6 cellular contexts compared by ENCODE assay signal in genomic region chr7:23758839-23759238, GRCh38. TPM values are rescaled to one million over a fixed set of nuclear protein-coding genes. Genes with fewer than 3 reads are reported as not detected.
"Had no signal": no experiment of that assay in that cellular context is flagged by ENCODE, and none has a peak within 500 bp of the region (broad histone marks: within the 10 kb centered on the region; RNA-seq: fewer than 3 reads in every experiment).

No MANE protein-coding gene starts in this region.

RNA-seq across cellular contexts. Expression of gene STK31, which starts 48.8 kb away (rescaled TPM):
- total RNA-seq: activated CD4-positive, alpha-beta memory T cell treated with anti-CD3 and anti-CD28 coated beads for 36 hours; activated CD4-positive, alpha-beta T cell treated with anti-CD3 and anti-CD28 coated beads, Interleukin-2, amount 10 ng/mL, durations not matched to agents 24 days and 14 days; activated naive CD4-positive, alpha-beta T cell treated with anti-CD3 and anti-CD28 coated beads for 36 hours; activated naive CD8-positive, alpha-beta T cell treated with anti-CD3 and anti-CD28 coated beads for 36 hours; activated T-helper 1 cell treated with anti-CD3 and anti-CD28 coated beads, Interleukin-12 subunit alpha, Interleukin-12 subunit beta, Interleukin-2, Interleukin-4 antibody, amounts not matched to agents 30 ng/mL and 10 ng/mL and 1 ng/mL, durations not matched to agents 14 hours and 24 hours and 36 hours; foreskin keratinocyte had no signal
